ENCODE assay signal across 8 cellular contexts in the genomic region with DNA sequence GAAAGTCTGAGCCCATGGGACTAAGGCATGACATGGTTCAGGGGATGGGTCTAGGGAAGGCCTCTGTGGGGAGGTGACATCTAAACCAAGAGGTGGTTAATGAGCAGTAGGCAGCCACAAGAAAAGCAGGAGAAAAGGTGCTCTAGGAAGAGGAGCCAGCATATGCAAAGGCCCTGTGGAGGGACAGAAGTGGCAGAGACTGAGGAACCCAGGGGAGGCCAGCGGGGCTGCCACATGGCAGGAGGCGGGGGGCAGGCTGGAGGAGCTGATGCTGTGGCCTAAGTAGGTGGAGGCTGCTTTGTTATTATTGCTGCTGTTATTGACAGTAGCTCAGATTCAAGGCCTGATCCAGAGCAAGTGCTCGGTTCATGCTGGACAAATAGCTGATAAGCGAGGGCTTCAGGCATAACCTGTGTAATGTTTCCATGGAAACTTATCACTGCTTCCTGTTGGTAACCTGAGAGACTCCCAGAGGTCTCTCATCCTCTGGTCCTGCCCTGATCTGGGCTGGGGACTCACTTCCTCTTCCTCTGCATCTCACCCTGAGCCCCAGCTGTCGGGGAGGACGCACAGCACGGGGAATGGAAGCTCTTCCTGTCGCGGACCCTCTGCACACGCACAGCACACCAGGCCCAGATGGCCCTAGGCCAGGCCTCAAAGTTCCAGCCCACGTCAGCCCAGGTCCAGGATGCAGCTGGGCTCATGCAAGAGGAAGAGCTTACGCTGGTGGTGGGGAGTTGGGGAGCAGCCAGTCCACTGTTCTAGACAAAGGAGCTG.
A peak's percentile ranks its signal among the peaks of the same experiment; 100 is the strongest.
DNase-seq lines count a peak whose midpoint lies in the region; ATAC-seq, FAIRE-seq and TF ChIP-seq lines count a peak whose summit lies in the region.

No MANE protein-coding gene starts in this region.

- no peaks in the 10 kb centered on the region for H3K36me3 ChIP-seq in endodermal cell (ENCODE audit: control insufficient read depth, insufficient read depth, low read length)
- H3K36me3 ChIP-seq in sigmoid colon, result no peaks in the 10 kb centered on the region

- no peaks in the 10 kb centered on the region for H3K9me3 Mint-ChIP-seq in endodermal cell
- H3K9me3 Mint-ChIP-seq in activated T-helper 1 cell treated with anti-CD3 and anti-CD28 coated beads, Interleukin-12 subunit alpha, Interleukin-12 subunit beta, Interleukin-2, Interleukin-4 antibody, amounts not matched to agents 30 ng/mL and 10 ng/mL and 1 ng/mL, durations not matched to agents 14 hours and 24 hours and 36 hours, result no peaks in the 10 kb centered on the region

- no peak overlapping the region for H3K9ac ChIP-seq in endodermal cell (ENCODE audit: extremely low read depth, low read length, poor library complexity, severe bottlenecking)

- H3K27me3 Mint-ChIP-seq in endodermal cell (ENCODE audit: insufficient read depth), result peaks cover 2% of the 10 kb centered on the region
- no peaks in the 10 kb centered on the region for H3K27me3 Mint-ChIP-seq in activated T-helper 1 cell treated with anti-CD3 and anti-CD28 coated beads, Interleukin-12 subunit alpha, Interleukin-12 subunit beta, Interleukin-2, Interleukin-4 antibody, amounts not matched to agents 30 ng/mL and 10 ng/mL and 1 ng/mL, durations not matched to agents 14 hours and 24 hours and 36 hours (ENCODE audit: insufficient read depth)

- no peak overlapping the region for H3K27ac ChIP-seq in endodermal cell (ENCODE audit: low read depth, low read length)
- peak overlapping the region in 1 of 4 donors; percentile 27 for H3K27ac ChIP-seq in sigmoid colon

- H3K27ac Mint-ChIP-seq in endodermal cell, result no peak overlapping the region
- H3K27ac Mint-ChIP-seq in activated T-helper 1 cell treated with anti-CD3 and anti-CD28 coated beads, Interleukin-12 subunit alpha, Interleukin-12 subunit beta, Interleukin-2, Interleukin-4 antibody, amounts not matched to agents 30 ng/mL and 10 ng/mL and 1 ng/mL, durations not matched to agents 14 hours and 24 hours and 36 hours, result no peak overlapping the region

- 85 to 86% methylated on average over 11 to 12 of the region's 12 CpGs for WGBS in endodermal cell (ENCODE audit: insufficient coverage in 1 of 2, insufficient read length in 1 of 2), 2 experiments
- WGBS in sigmoid colon, 2 donors, result 54 to 70% methylated on average over 12 of the region's 12 CpGs

- TF ChIP-seq EP300 in sigmoid colon (IDR thresholded peaks at IDR 0.05), result peak in 2 of 4 donors; percentile 10 to 36

- ATAC-seq in GM21529 (IDR thresholded peaks at IDR 0.05; ENCODE audit: unreplicated experiment), result peak; percentile 82

- no peak for FAIRE-seq in D721Med (lab: Jason Lieb, UNC)

- intact Hi-C loops in sigmoid colon (cut with DNase I), result no loop called here
- intact Hi-C loops in activated T-helper 1 cell treated with anti-CD3 and anti-CD28 coated beads, Interleukin-12 subunit alpha, Interleukin-12 subunit beta, Interleukin-2, Interleukin-4 antibody, amounts not matched to agents 30 ng/mL and 10 ng/mL and 1 ng/mL, durations not matched to agents 14 hours and 24 hours and 36 hours (cut with micrococcal nuclease), result no loop called here

- H3K4me3 ChIP-seq in endodermal cell (ENCODE audit: low read length) (no peak overlapping the region), sigmoid colon (no peak overlapping the region)

- no peaks in the 10 kb centered on the region for H3K4me1 ChIP-seq in endodermal cell (ENCODE audit: control insufficient read depth, insufficient read depth, low read length)
- peaks cover 0 to 19% (median 7%) of the 10 kb centered on the region in 4 donors for H3K4me1 ChIP-seq in sigmoid colon

- H3K36me3 Mint-ChIP-seq in endodermal cell (ENCODE audit: low read depth), result no peaks in the 10 kb centered on the region
- H3K36me3 Mint-ChIP-seq in activated T-helper 1 cell treated with anti-CD3 and anti-CD28 coated beads, Interleukin-12 subunit alpha, Interleukin-12 subunit beta, Interleukin-2, Interleukin-4 antibody, amounts not matched to agents 30 ng/mL and 10 ng/mL and 1 ng/mL, durations not matched to agents 14 hours and 24 hours and 36 hours (ENCODE audit: low read depth), result no peaks in the 10 kb centered on the region

- no peak overlapping the region for H3K4me3 Mint-ChIP-seq in endodermal cell
- no peak overlapping the region for H3K4me3 Mint-ChIP-seq in activated T-helper 1 cell treated with anti-CD3 and anti-CD28 coated beads, Interleukin-12 subunit alpha, Interleukin-12 subunit beta, Interleukin-2, Interleukin-4 antibody, amounts not matched to agents 30 ng/mL and 10 ng/mL and 1 ng/mL, durations not matched to agents 14 hours and 24 hours and 36 hours

- DNase-seq in G401 (ENCODE audit: low spot score), result peak; percentile 11
- peak; percentile 74 for DNase-seq in NCI-H2196 (lab: John Stamatoyannopoulos, UW; ENCODE audit: unreplicated experiment)
- peak; percentile 43 for DNase-seq in endodermal cell
- peak; percentile 77 for DNase-seq in sigmoid colon
- no peak for DNase-seq in D721Med (ENCODE audit: insufficient read length, low spot score)
- DNase-seq in effector CD4-positive, alpha-beta T cell, result no peak
- DNase-seq in activated T-helper 1 cell treated with anti-CD3 and anti-CD28 coated beads, Interleukin-12 subunit alpha, Interleukin-12 subunit beta, Interleukin-2, Interleukin-4 antibody, amounts not matched to agents 30 ng/mL and 10 ng/mL and 1 ng/mL, durations not matched to agents 14 hours and 24 hours and 36 hours (ENCODE audit: low spot score), result no peak

- H3K9me3 ChIP-seq in endodermal cell (ENCODE audit: control insufficient read depth, low read length) (no peaks in the 10 kb centered on the region), sigmoid colon (no peaks in the 10 kb centered on the region)

- in situ Hi-C loops in G401 (cut with HindIII; ENCODE audit: low sequenced_read_pairs), result no loop called here

- H3K4me1 Mint-ChIP-seq in endodermal cell, result peaks cover 5% of the 10 kb centered on the region
- H3K4me1 Mint-ChIP-seq in activated T-helper 1 cell treated with anti-CD3 and anti-CD28 coated beads, Interleukin-12 subunit alpha, Interleukin-12 subunit beta, Interleukin-2, Interleukin-4 antibody, amounts not matched to agents 30 ng/mL and 10 ng/mL and 1 ng/mL, durations not matched to agents 14 hours and 24 hours and 36 hours (ENCODE audit: low read depth), result peaks cover 6% of the 10 kb centered on the region

- TF ChIP-seq CTCF in endodermal cell (conservative IDR thresholded peaks at IDR 0.05), result no peak
- TF ChIP-seq CTCF in sigmoid colon (IDR thresholded peaks at IDR 0.05), result no peak
- no peak for TF ChIP-seq CTCF in D721Med (IDR thresholded peaks at IDR 0.05; ENCODE audit: insufficient read depth, missing control alignments)

- TF ChIP-seq POLR2A in sigmoid colon (IDR thresholded peaks at IDR 0.05), result no peak

- H3K27me3 ChIP-seq in endodermal cell (ENCODE audit: control insufficient read depth, insufficient read depth, low read length, poor library complexity, severe bottlenecking), result no peaks in the 10 kb centered on the region
- no peaks in the 10 kb centered on the region for H3K27me3 ChIP-seq in sigmoid colon

Comparison
In these comparisons a context has a peak if more than half of its experiments do, and no peak if none do; other contexts are left out.
1. DNase-seq: peak in G401 (single experiment), NCI-H2196 (single experiment), endodermal cell (single experiment) and sigmoid colon (single experiment); none in D721Med (single experiment), effector CD4-positive, alpha-beta T cell (single experiment) and activated T-helper 1 cell treated with anti-CD3 and anti-CD28 coated beads, Interleukin-12 subunit alpha, Interleukin-12 subunit beta, Interleukin-2, Interleukin-4 antibody, amounts not matched to agents 30 ng/mL and 10 ng/mL and 1 ng/mL, durations not matched to agents 14 hours and 24 hours and 36 hours (single experiment).